23 cellular contexts compared by ENCODE assay signal in the genomic region with DNA sequence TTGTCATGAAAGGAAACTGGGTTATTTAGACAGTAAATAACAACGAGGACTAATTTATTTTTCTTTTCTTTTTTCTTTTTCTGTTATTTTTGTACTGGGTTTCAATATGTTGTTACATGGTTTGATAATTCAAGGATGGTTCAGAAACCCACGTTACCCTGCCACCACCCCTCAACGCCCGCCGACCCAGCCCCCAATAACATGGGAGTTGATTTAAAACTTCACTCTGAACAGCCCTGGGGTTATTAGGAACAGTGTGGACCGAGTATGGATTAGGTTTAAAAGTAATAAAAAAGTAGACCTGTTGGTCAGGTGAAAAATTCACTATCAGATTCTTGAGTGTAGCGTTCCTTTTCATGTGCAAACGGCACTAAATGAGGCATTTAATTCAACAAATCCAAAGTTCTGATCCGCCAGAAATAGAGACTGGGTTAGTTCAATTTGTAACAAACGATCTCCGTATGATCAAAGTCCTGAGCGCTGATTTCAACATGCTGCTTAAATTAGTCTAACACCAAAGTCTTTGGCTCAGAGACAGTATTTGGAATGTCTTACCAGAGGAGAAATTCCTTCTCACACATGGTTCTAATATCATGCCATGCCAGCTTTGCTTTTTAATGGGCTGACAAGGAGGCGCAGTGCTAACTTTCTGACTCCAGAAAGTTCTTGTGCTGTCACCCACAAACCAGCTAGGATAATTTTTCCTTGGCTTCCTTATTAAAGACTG.
A peak's percentile ranks its signal among the peaks of the same experiment; 100 is the strongest.
DNase-seq lines count a peak whose midpoint lies in the region; ATAC-seq and TF ChIP-seq lines count a peak whose summit lies in the region.
"Had no signal": no experiment of that assay in that cellular context is flagged by ENCODE, and none has a peak within 500 bp of the region (broad histone marks: within the 10 kb centered on the region; RNA-seq: fewer than 3 reads in every experiment).

No MANE protein-coding gene starts in this region.

- H3K36me3 ChIP-seq in BLaER1 (peaks cover 3% of the 10 kb centered on the region; the same call in 1 of the 2 replicates), SJSA1 (no peaks in the 10 kb centered on the region)
- H3K36me3 ChIP-seq: tibial artery had no signal

- ATAC-seq in GM21786 (IDR thresholded peaks at IDR 0.05; ENCODE audit: unreplicated experiment) = no peak
- ATAC-seq: activated naive CD8-positive, alpha-beta T cell treated with anti-CD3 and anti-CD28 coated beads, Interleukin-2, amount 50 U/mL, for 24 hours; K562; natural killer cell had no signal

- H3K9me3 ChIP-seq in BLaER1 (peaks cover 25% of the 10 kb centered on the region), SJSA1 (replicated peaks) (peaks cover 6% of the 10 kb centered on the region)

- H3K4me3 ChIP-seq in BLaER1 (no peak overlapping the region), SJSA1 (no peak overlapping the region), fibroblast of mammary gland (ENCODE audit: control insufficient read depth, low read depth, low read length) (no peak overlapping the region)
- H3K4me3 ChIP-seq: K562, tibial artery had no signal

- peak in 1 of 2 experiments; percentile 42 for DNase-seq in SJSA1 (ENCODE audit: low read depth in 1 of 2, low spot score in 2 of 2)
- peak; percentile 70 for DNase-seq in fibroblast of mammary gland (ENCODE audit: low read depth)
- DNase-seq in renal cortical epithelial cell (ENCODE audit: low read depth) = peak; percentile 33
- no peak for DNase-seq in NOMO-1 treated with DMSO at 0.1 percent for 48 hours (lab: John Stamatoyannopoulos, UW; ENCODE audit: unreplicated experiment)
- DNase-seq in foreskin melanocyte = no peak
- no peak for DNase-seq in NCI-H2107 treated with DMSO at 0.1 percent for 48 hours (lab: John Stamatoyannopoulos, UW; ENCODE audit: unreplicated experiment)
- DNase-seq: activated CD4-positive, alpha-beta T cell treated with anti-CD3 and anti-CD28 coated beads, Interleukin-2, amount 10 ng/mL, durations not matched to agents 7 days and 5 days; activated effector memory CD4-positive, alpha-beta T cell treated with anti-CD3 and anti-CD28 coated beads, Interleukin-2, amount 50 U/mL, for 16 hours; activated naive CD8-positive, alpha-beta T cell treated with anti-CD3 and anti-CD28 coated beads, Interleukin-2, amount 50 U/mL, for 24 hours; mesenchymal stem cell; natural killer cell; NCI-H187; NCI-H226; NCI-H82; posterior cingulate gyrus; SHP77; stimulated activated CD4-positive, alpha-beta T cell treated with anti-CD3 and anti-CD28 coated beads, Interleukin-2, amount 100 ng/mL, for 24 hours; stimulated activated naive CD4-positive, alpha-beta T cell treated with Interleukin-2 at 50 U/mL for 16 hours; tibial artery had no signal

- H3K27me3 ChIP-seq in BLaER1 (no peaks in the 10 kb centered on the region), SJSA1 (replicated peaks) (no peaks in the 10 kb centered on the region)

- H3K4me1 ChIP-seq in BLaER1 = peaks cover 54% of the 10 kb centered on the region
- peaks cover 42% of the 10 kb centered on the region for H3K4me1 ChIP-seq in SJSA1 (replicated peaks)
- H3K4me1 ChIP-seq: tibial artery had no signal

- no peak overlapping the region for H3K27ac ChIP-seq in BLaER1
- H3K27ac ChIP-seq in SJSA1 = peak overlapping the region; percentile 55
- H3K27ac ChIP-seq: epithelial cell of prostate, tibial artery had no signal

- H4K20me1 ChIP-seq in BLaER1 = no peaks in the 10 kb centered on the region

- no peak overlapping the region for H3K9ac ChIP-seq in BLaER1

- H3K4me2 ChIP-seq in BLaER1 = peak overlapping the region; percentile 59

- no peak for TF ChIP-seq CTCF in fibroblast of mammary gland (conservative IDR thresholded peaks at IDR 0.05; ENCODE audit: control insufficient read depth, insufficient read depth, low read depth, low read length)

Comparison
In these comparisons a context has a peak if more than half of its experiments do, and no peak if none do; other contexts are left out.
1. DNase-seq: peak in fibroblast of mammary gland (single experiment) and renal cortical epithelial cell (single experiment); none in NOMO-1 treated with DMSO at 0.1 percent for 48 hours (single experiment), foreskin melanocyte (single experiment) and NCI-H2107 treated with DMSO at 0.1 percent for 48 hours (single experiment).